19 cellular contexts compared by ENCODE assay signal in the genomic region with DNA sequence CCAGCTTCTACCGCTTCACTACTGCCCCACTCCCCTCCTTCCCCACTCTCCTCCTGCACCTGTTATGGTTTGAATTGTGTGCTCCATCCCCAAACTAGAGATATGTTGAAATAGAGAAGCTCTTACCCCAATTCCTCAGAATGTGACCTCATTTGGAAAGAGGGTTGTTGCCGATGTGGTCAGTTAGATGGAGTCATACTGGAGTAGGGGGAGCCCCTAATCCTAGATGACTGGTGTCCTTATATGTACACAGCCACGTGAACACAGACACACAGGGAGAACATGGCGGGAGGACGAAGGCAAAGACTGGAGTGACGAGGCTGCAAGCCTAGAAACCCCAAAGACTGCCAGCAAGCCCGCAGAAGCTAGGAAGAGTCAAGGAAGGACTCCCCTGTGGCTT.
DNase-seq lines count a peak whose midpoint lies in the region; ATAC-seq, FAIRE-seq and TF ChIP-seq lines count a peak whose summit lies in the region.
"Had no signal": no experiment of that assay in that cellular context is flagged by ENCODE, and none has a peak within 500 bp of the region (broad histone marks: within the 10 kb centered on the region; RNA-seq: fewer than 3 reads in every experiment).

No MANE protein-coding gene starts in this region.

- H3K4me3 Mint-ChIP-seq in stimulated activated naive CD8-positive, alpha-beta T cell treated with anti-CD3 and anti-CD28 coated beads, Interleukin-15, amount 100 ng/mL, for 72 hours, result no peak overlapping the region
- H3K4me3 Mint-ChIP-seq in stimulated activated naive B cell treated with anti-CD40 and anti-IgM and Interleukin-4, amounts not matched to agents 10 μg/mL and 1 μg/mL and 100 μg/mL, for 72 hours, result no peak overlapping the region
- H3K4me3 Mint-ChIP-seq in activated CD8-positive, alpha-beta memory T cell treated with anti-CD3 and anti-CD28 coated beads, Interleukin-2, amount 10 ng/mL, durations not matched to agents 7 days and 5 days, result no peak overlapping the region
- H3K4me3 Mint-ChIP-seq: CD4-positive, alpha-beta T cell; GM23338; H9 had no signal

- peak; percentile 43 for FAIRE-seq in bronchial epithelial cell (lab: Jason Lieb, UNC)
- FAIRE-seq: A204.1, GM12892, GM18507 had no signal

- H3K9me3 Mint-ChIP-seq in stimulated activated naive CD8-positive, alpha-beta T cell treated with anti-CD3 and anti-CD28 coated beads, Interleukin-15, amount 100 ng/mL, for 72 hours, result peaks cover 0 to 5% of the 10 kb centered on the region in 2 donors
- peaks cover 9 to 10% of the 10 kb centered on the region in 2 donors for H3K9me3 Mint-ChIP-seq in stimulated activated naive B cell treated with anti-CD40 and anti-IgM and Interleukin-4, amounts not matched to agents 10 μg/mL and 1 μg/mL and 100 μg/mL, for 72 hours
- H3K9me3 Mint-ChIP-seq in activated CD8-positive, alpha-beta memory T cell treated with anti-CD3 and anti-CD28 coated beads, Interleukin-2, amount 10 ng/mL, durations not matched to agents 7 days and 5 days (ENCODE audit: low read depth), result no peaks in the 10 kb centered on the region
- H3K9me3 Mint-ChIP-seq: CD4-positive, alpha-beta T cell; GM23338; H9 had no signal

- ATAC-seq in stimulated activated naive CD8-positive, alpha-beta T cell treated with anti-CD3 and anti-CD28 coated beads, Interleukin-15, Interleukin-2, amounts not matched to agents 100 U/mL and 50 U/mL, for 24 hours, result peak; percentile 39
- ATAC-seq in stimulated activated naive CD8-positive, alpha-beta T cell treated with anti-CD3 and anti-CD28 coated beads, Interleukin-15, amount 100 ng/mL, for 72 hours, result no peak
- ATAC-seq in stimulated activated naive B cell treated with anti-CD40 and anti-IgM and Interleukin-4, amounts not matched to agents 10 μg/mL and 1 μg/mL and 100 μg/mL, for 72 hours (replicated peaks), result peak; percentile 46 to 50
- ATAC-seq in activated CD8-positive, alpha-beta memory T cell treated with anti-CD3 and anti-CD28 coated beads, Interleukin-2, amount 10 ng/mL, durations not matched to agents 7 days and 5 days, result no peak
- ATAC-seq in GM21825 (IDR thresholded peaks at IDR 0.05; ENCODE audit: unreplicated experiment), result no peak

- H3K27ac Mint-ChIP-seq in stimulated activated naive CD8-positive, alpha-beta T cell treated with anti-CD3 and anti-CD28 coated beads, Interleukin-15, amount 100 ng/mL, for 72 hours, result no peak overlapping the region
- no peak overlapping the region for H3K27ac Mint-ChIP-seq in stimulated activated naive B cell treated with anti-CD40 and anti-IgM and Interleukin-4, amounts not matched to agents 10 μg/mL and 1 μg/mL and 100 μg/mL, for 72 hours
- H3K27ac Mint-ChIP-seq in activated CD8-positive, alpha-beta memory T cell treated with anti-CD3 and anti-CD28 coated beads, Interleukin-2, amount 10 ng/mL, durations not matched to agents 7 days and 5 days, result no peak overlapping the region
- H3K27ac Mint-ChIP-seq: CD4-positive, alpha-beta T cell; GM23338 had no signal

- TF ChIP-seq CTCF in bronchial epithelial cell (IDR thresholded peaks at IDR 0.05; ENCODE audit: insufficient read depth, low read length, severe bottlenecking), result no peak

- DNase-seq in stimulated activated naive CD8-positive, alpha-beta T cell treated with anti-CD3 and anti-CD28 coated beads, Interleukin-15, Interleukin-2, amounts not matched to agents 100 U/mL and 50 U/mL, for 24 hours, result no peak
- no peak for DNase-seq in stimulated activated naive CD8-positive, alpha-beta T cell treated with anti-CD3 and anti-CD28 coated beads, Interleukin-15, amount 100 ng/mL, for 72 hours
- peak; percentile 56 for DNase-seq in MV-4-11 (lab: John Stamatoyannopoulos, UW)
- no peak for DNase-seq in bronchial epithelial cell (ENCODE audit: low read depth)
- DNase-seq in stimulated activated naive B cell treated with anti-CD40 and anti-IgM and Interleukin-4, amounts not matched to agents 10 μg/mL and 1 μg/mL and 100 μg/mL, for 72 hours, result no peak
- no peak for DNase-seq in activated CD8-positive, alpha-beta memory T cell treated with anti-CD3 and anti-CD28 coated beads, Interleukin-2, amount 10 ng/mL, durations not matched to agents 7 days and 5 days
- DNase-seq in COLO829 (ENCODE audit: low spot score), result no peak
- DNase-seq: ACHN; AML-193; CD4-positive, alpha-beta T cell; DMS153; DMS79; GDM1; H9 had no signal

- H3K27me3 Mint-ChIP-seq in stimulated activated naive CD8-positive, alpha-beta T cell treated with anti-CD3 and anti-CD28 coated beads, Interleukin-15, amount 100 ng/mL, for 72 hours, result peaks cover 6% of the 10 kb centered on the region
- H3K27me3 Mint-ChIP-seq in stimulated activated naive B cell treated with anti-CD40 and anti-IgM and Interleukin-4, amounts not matched to agents 10 μg/mL and 1 μg/mL and 100 μg/mL, for 72 hours, result peaks cover 0 to 5% of the 10 kb centered on the region in 2 donors
- peaks cover 2% of the 10 kb centered on the region for H3K27me3 Mint-ChIP-seq in activated CD8-positive, alpha-beta memory T cell treated with anti-CD3 and anti-CD28 coated beads, Interleukin-2, amount 10 ng/mL, durations not matched to agents 7 days and 5 days
- H3K27me3 Mint-ChIP-seq: CD4-positive, alpha-beta T cell had no signal

- H3K36me3 ChIP-seq in bronchial epithelial cell (ENCODE audit: control insufficient read depth, insufficient read depth, low read length), result no peaks in the 10 kb centered on the region

- peaks cover 7 to 13% of the 10 kb centered on the region in 2 donors for H3K36me3 Mint-ChIP-seq in stimulated activated naive B cell treated with anti-CD40 and anti-IgM and Interleukin-4, amounts not matched to agents 10 μg/mL and 1 μg/mL and 100 μg/mL, for 72 hours
- no peaks in the 10 kb centered on the region for H3K36me3 Mint-ChIP-seq in activated CD8-positive, alpha-beta memory T cell treated with anti-CD3 and anti-CD28 coated beads, Interleukin-2, amount 10 ng/mL, durations not matched to agents 7 days and 5 days

- H3K4me1 Mint-ChIP-seq in stimulated activated naive CD8-positive, alpha-beta T cell treated with anti-CD3 and anti-CD28 coated beads, Interleukin-15, amount 100 ng/mL, for 72 hours, result peaks cover 5% of the 10 kb centered on the region
- peaks cover 6 to 11% of the 10 kb centered on the region in 2 donors for H3K4me1 Mint-ChIP-seq in stimulated activated naive B cell treated with anti-CD40 and anti-IgM and Interleukin-4, amounts not matched to agents 10 μg/mL and 1 μg/mL and 100 μg/mL, for 72 hours
- H3K4me1 Mint-ChIP-seq in activated CD8-positive, alpha-beta memory T cell treated with anti-CD3 and anti-CD28 coated beads, Interleukin-2, amount 10 ng/mL, durations not matched to agents 7 days and 5 days, result no peaks in the 10 kb centered on the region

- no peak overlapping the region for H3K4me3 ChIP-seq in bronchial epithelial cell (ENCODE audit: low read depth, low read length)
- H3K4me3 ChIP-seq: GM23338 had no signal

- CTCF ChIA-PET in activated CD8-positive, alpha-beta memory T cell treated with anti-CD3 and anti-CD28 coated beads, Interleukin-2, amount 10 ng/mL, durations not matched to agents 7 days and 5 days (lab: Charles Lee), result interaction anchor here (0.7 kb wide), 1 partner anchor 32 kb away, joined by 3 read pairs; no protein-coding TSS in a partner anchor

- no peaks in the 10 kb centered on the region for H3K27me3 ChIP-seq in bronchial epithelial cell (ENCODE audit: control insufficient read depth, insufficient read depth, low read length)

Comparison
In these comparisons a context has a peak if more than half of its experiments do, and no peak if none do; other contexts are left out.
1. ATAC-seq: peak in stimulated activated naive CD8-positive, alpha-beta T cell treated with anti-CD3 and anti-CD28 coated beads, Interleukin-15, Interleukin-2, amounts not matched to agents 100 U/mL and 50 U/mL, for 24 hours (single experiment) and stimulated activated naive B cell treated with anti-CD40 and anti-IgM and Interleukin-4, amounts not matched to agents 10 μg/mL and 1 μg/mL and 100 μg/mL, for 72 hours (2 of 2); none in stimulated activated naive CD8-positive, alpha-beta T cell treated with anti-CD3 and anti-CD28 coated beads, Interleukin-15, amount 100 ng/mL, for 72 hours (single experiment), activated CD8-positive, alpha-beta memory T cell treated with anti-CD3 and anti-CD28 coated beads, Interleukin-2, amount 10 ng/mL, durations not matched to agents 7 days and 5 days (single experiment) and GM21825 (single experiment).